In the genomic region with DNA sequence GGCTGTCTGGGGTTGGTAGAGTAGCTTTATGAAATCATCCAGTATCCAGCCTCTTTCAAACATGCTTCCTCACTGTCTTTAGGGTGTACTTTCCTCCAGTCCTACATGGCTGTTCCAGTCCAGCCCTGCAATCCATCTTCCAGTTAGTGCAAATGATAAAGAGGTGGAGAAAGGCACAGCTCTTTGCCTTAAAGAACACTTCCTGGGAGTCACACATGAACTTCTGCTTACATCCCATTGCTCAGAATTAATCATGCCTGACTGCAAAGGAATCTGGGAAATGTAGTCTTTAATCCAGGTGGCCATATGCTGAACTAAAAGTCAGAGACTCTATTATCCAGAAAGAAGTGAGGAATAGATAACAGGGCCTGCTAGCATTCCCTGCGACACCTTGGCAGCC, we compare ENCODE assay signal across 8 cellular contexts.
DNase-seq lines count a peak whose midpoint lies in the region; ATAC-seq, FAIRE-seq and TF ChIP-seq lines count a peak whose summit lies in the region.
"Had no signal": no experiment of that assay in that cellular context is flagged by ENCODE, and none has a peak within 500 bp of the region (broad histone marks: within the 10 kb centered on the region; RNA-seq: fewer than 3 reads in every experiment).

No MANE protein-coding gene starts in this region.

- H3K36me3 ChIP-seq in K562 (ENCODE audit: control insufficient read depth, insufficient read depth, low read length) (no peaks in the 10 kb centered on the region), MG63 (no peaks in the 10 kb centered on the region)

- no peak overlapping the region for H3K4me2 ChIP-seq in K562 (ENCODE audit: insufficient read depth, low read length)

- peak; percentile 78 for FAIRE-seq in K562 (lab: Jason Lieb, UNC)

- TF ChIP-seq RAD21 in K562 (CRISPR knock-in tag; conservative IDR thresholded peaks at IDR 0.05 in 1 of 2, IDR thresholded peaks at IDR 0.05 in 1 of 2), result no peak

- no peak overlapping the region for H3K4me3 ChIP-seq in K562
- no peak overlapping the region for H3K4me3 ChIP-seq in MG63

- in situ Hi-C loops in K562 (cut with MboI), result no loop called here

- H4K20me1 ChIP-seq in K562 (replicated peaks; ENCODE audit: control insufficient read depth, insufficient read depth, low read length), result no peaks in the 10 kb centered on the region

- DNase-seq in NCI-H2171 treated with DMSO at 0.1 percent for 48 hours (lab: John Stamatoyannopoulos, UW) (peak; percentile 44), K562 (ENCODE audit: extremely low read depth in 1 of 4, low spot score in 3 of 4) (peak; percentile 25 to 40 (median 28)), middle frontal gyrus (ENCODE audit: extremely low spot score, low spot score) (peak; percentile 34), MG63 (no peak), ecto neural progenitor cell (ENCODE audit: low spot score) (no peak), T-helper 1 cell (no peak)
- DNase-seq: T-cell had no signal

- no peak overlapping the region for H3K9ac ChIP-seq in K562 (ENCODE audit: insufficient read depth in 1 of 2, low read depth in 2 of 2, low read length in 2 of 2)

- no peak for TF ChIP-seq CTCF in K562 (IDR thresholded peaks at IDR 0.05 in 2 of 3, conservative IDR thresholded peaks at IDR 0.05 in 1 of 3; ENCODE audit: insufficient read depth in 2 of 3, low read depth in 1 of 3, low read length in 3 of 3)

- H3K9me3 ChIP-seq in K562 (replicated peaks; ENCODE audit: control insufficient read depth, insufficient read depth, low read depth, low read length) (no peaks in the 10 kb centered on the region), MG63 (no peaks in the 10 kb centered on the region)

- 8% methylated on average over 1 of the region's 1 CpG for WGBS in K562 (ENCODE audit: insufficient coverage, low coverage, missing lambda C conversion rate)

- H3K27ac ChIP-seq in K562 (ENCODE audit: extremely low read depth, low read depth, low read length), result no peak overlapping the region

- H3K4me1 ChIP-seq in K562 (replicated peaks in 1 of 2; ENCODE audit: control insufficient read depth in 2 of 2, insufficient read depth in 2 of 2, low read length in 2 of 2), result no peaks in the 10 kb centered on the region; a peak in 1 of 5 replicates

- no peak for TF ChIP-seq POLR2A in K562 (conservative IDR thresholded peaks at IDR 0.05)

- ATAC-seq in GM18907 (IDR thresholded peaks at IDR 0.05; ENCODE audit: unreplicated experiment), result peak; percentile 45
- ATAC-seq in K562, result peak; percentile 87

- H2AFZ ChIP-seq in K562 (ENCODE audit: low read depth, low read length), result peak overlapping the region; percentile 84

- peaks cover 0 to 7% of the 10 kb centered on the region in 2 experiments; a peak in 2 of 5 replicates for H3K27me3 ChIP-seq in K562 (ENCODE audit: control insufficient read depth in 2 of 2, insufficient read depth in 2 of 2, low read length in 2 of 2)
- H3K27me3 ChIP-seq in MG63, result no peaks in the 10 kb centered on the region

- intact Hi-C loops in K562 (cut with micrococcal nuclease), result no loop called here

- H3K9me1 ChIP-seq in K562 (ENCODE audit: control insufficient read depth, insufficient read depth, low read length), result no peaks in the 10 kb centered on the region

- BruUV-seq in K562 (replicated peaks; lab: Mats Ljungman, UMichigan), result no TSS peak

- no peaks in the 10 kb centered on the region for H3K79me2 ChIP-seq in K562 (ENCODE audit: control insufficient read depth, insufficient read depth, low read length)

- POLR2A ChIA-PET in K562 (lab: Yijun Ruan, JAX), result interaction anchor here (1.1 kb wide), 1 partner anchor 11 kb away, joined by 3 read pairs; no protein-coding TSS in a partner anchor

- CTCF ChIA-PET in K562 (lab: Yijun Ruan, JAX; ENCODE audit: low intra/inter-chr PET ratio), result no interaction called here

- TF ChIP-seq EP300 in K562 (IDR thresholded peaks at IDR 0.05; ENCODE audit: low read length), result no peak

TF ChIP-seq in K562, 482 proteins besides CTCF, POLR2A, EP300 and RAD21 (continues in another document):
- TF ChIP-seq TEAD2 (tag; IDR thresholded peaks at IDR 0.05) (no peak), PRPF4 (IDR thresholded peaks at IDR 0.05; ENCODE audit: insufficient read depth, low read depth, low read length, poor library complexity, severe bottlenecking) (no peak), SIX5 (IDR thresholded peaks at IDR 0.05; ENCODE audit: borderline replicate concordance in 1 of 2, insufficient read depth in 1 of 2, low read depth in 1 of 2, low read length in 2 of 2) (peak; percentile 34 to 55; a peak in 2 of 4 replicates), ETV1 (tag; conservative IDR thresholded peaks at IDR 0.05; ENCODE audit: low read depth) (peak; percentile 35; the same call in 1 of the 2 replicates), WHSC1 (IDR thresholded peaks at IDR 0.05; ENCODE audit: low read length) (no peak), HCFC1 (IDR thresholded peaks at IDR 0.05; ENCODE audit: low read depth, low read length) (peak; percentile 81)
- TF ChIP-seq, protein P1, sequence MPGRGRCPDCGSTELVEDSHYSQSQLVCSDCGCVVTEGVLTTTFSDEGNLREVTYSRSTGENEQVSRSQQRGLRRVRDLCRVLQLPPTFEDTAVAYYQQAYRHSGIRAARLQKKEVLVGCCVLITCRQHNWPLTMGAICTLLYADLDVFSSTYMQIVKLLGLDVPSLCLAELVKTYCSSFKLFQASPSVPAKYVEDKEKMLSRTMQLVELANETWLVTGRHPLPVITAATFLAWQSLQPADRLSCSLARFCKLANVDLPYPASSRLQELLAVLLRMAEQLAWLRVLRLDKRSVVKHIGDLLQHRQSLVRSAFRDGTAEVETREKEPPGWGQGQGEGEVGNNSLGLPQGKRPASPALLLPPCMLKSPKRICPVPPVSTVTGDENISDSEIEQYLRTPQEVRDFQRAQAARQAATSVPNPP (IDR thresholded peaks at IDR 0.05; ENCODE audit: borderline replicate concordance, insufficient read depth, insufficient read length), result no peak
- TF ChIP-seq, protein P2, sequence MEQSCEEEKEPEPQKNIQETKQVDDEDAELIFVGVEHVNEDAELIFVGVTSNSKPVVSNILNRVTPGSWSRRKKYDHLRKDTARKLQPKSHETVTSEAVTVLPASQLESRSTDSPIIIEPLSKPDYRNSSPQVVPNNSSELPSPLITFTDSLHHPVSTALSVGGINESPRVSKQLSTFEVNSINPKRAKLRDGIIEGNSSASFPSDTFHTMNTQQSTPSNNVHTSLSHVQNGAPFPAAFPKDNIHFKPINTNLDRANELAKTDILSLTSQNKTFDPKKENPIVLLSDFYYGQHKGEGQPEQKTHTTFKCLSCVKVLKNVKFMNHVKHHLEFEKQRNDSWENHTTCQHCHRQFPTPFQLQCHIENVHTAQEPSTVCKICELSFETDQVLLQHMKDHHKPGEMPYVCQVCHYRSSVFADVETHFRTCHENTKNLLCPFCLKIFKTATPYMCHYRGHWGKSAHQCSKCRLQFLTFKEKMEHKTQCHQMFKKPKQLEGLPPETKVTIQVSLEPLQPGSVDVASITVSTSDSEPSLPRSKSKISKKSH (CRISPR knock-in tag; IDR thresholded peaks at IDR 0.05), result no peak
- TF ChIP-seq, protein P3, sequence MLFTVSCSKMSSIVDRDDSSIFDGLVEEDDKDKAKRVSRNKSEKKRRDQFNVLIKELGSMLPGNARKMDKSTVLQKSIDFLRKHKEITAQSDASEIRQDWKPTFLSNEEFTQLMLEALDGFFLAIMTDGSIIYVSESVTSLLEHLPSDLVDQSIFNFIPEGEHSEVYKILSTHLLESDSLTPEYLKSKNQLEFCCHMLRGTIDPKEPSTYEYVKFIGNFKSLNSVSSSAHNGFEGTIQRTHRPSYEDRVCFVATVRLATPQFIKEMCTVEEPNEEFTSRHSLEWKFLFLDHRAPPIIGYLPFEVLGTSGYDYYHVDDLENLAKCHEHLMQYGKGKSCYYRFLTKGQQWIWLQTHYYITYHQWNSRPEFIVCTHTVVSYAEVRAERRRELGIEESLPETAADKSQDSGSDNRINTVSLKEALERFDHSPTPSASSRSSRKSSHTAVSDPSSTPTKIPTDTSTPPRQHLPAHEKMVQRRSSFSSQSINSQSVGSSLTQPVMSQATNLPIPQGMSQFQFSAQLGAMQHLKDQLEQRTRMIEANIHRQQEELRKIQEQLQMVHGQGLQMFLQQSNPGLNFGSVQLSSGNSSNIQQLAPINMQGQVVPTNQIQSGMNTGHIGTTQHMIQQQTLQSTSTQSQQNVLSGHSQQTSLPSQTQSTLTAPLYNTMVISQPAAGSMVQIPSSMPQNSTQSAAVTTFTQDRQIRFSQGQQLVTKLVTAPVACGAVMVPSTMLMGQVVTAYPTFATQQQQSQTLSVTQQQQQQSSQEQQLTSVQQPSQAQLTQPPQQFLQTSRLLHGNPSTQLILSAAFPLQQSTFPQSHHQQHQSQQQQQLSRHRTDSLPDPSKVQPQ (CRISPR knock-in tag; IDR thresholded peaks at IDR 0.05; ENCODE audit: borderline replicate concordance), result no peak

Comparison
In these comparisons a context has a peak if more than half of its experiments do, and no peak if none do; other contexts are left out.
1. DNase-seq: peak in NCI-H2171 treated with DMSO at 0.1 percent for 48 hours (single experiment), K562 (4 of 4) and middle frontal gyrus (single experiment); none in MG63 (single experiment), ecto neural progenitor cell (single experiment) and T-helper 1 cell (0 of 5).